Comparison of ENCODE assay signal across 8 cellular contexts in genomic region chr2:157875720-157876065, GRCh38. TPM values are rescaled to one million over a fixed set of nuclear protein-coding genes. Genes with fewer than 3 reads are reported as not detected.
DNase-seq lines count a peak whose midpoint lies in the region; ATAC-seq, FAIRE-seq and TF ChIP-seq lines count a peak whose summit lies in the region.

No MANE protein-coding gene starts in this region.

- H2BK20ac ChIP-seq in H1 (ENCODE audit: low read length): no peak overlapping the region

- no peak overlapping the region for H2BK15ac ChIP-seq in H1 (ENCODE audit: low read length)

- DNase-seq in CD4-positive, CD25-positive, alpha-beta regulatory T cell: peak; percentile 56 to 61 (median 57)
- DNase-seq in activated CD4-positive, alpha-beta T cell treated with anti-CD3 and anti-CD28 coated beads for 48 hours: peak; percentile 60
- no peak for DNase-seq in H1 (ENCODE audit: low read depth in 1 of 2, low spot score in 2 of 2)
- DNase-seq in naive B cell: peak; percentile 66
- peak; percentile 50 to 96 for DNase-seq in upper lobe of left lung
- DNase-seq in NCI-H446 treated with DMSO at 0.1 percent for 48 hours (lab: John Stamatoyannopoulos, UW): no peak

- H3K9ac ChIP-seq in H1 (replicated peaks in 1 of 4; ENCODE audit: extremely low read depth in 1 of 4, low read depth in 3 of 4, low read length in 3 of 4): peak overlapping the region in 3 of 4 experiments; percentile 55 to 93 (median 64); a peak in 4 of 7 replicates

- no peak for TF ChIP-seq RAD21 in H1 (IDR thresholded peaks at IDR 0.05 in 1 of 2, conservative IDR thresholded peaks at IDR 0.05 in 1 of 2; ENCODE audit: low read depth in 2 of 2, low read length in 2 of 2)

- peaks cover 2 to 4% of the 10 kb centered on the region in 2 experiments for H4K20me1 ChIP-seq in H1 (replicated peaks in 1 of 2; ENCODE audit: control insufficient read depth in 1 of 2, insufficient read depth in 2 of 2, low read length in 2 of 2)

- H3K27me3 Mint-ChIP-seq in CD4-positive, CD25-positive, alpha-beta regulatory T cell: no peaks in the 10 kb centered on the region
- no peaks in the 10 kb centered on the region for H3K27me3 Mint-ChIP-seq in naive B cell

- H3K23ac ChIP-seq in H1 (ENCODE audit: insufficient read length): no peak overlapping the region

- FAIRE-seq in H1 (lab: Jason Lieb, UNC): no peak

- no peak overlapping the region for H4K91ac ChIP-seq in H1 (replicated peaks; ENCODE audit: insufficient read length, low read length)

- peak overlapping the region; percentile 91 to 98 for H3K4me2 ChIP-seq in H1 (ENCODE audit: insufficient read depth in 1 of 2, low read depth in 2 of 2, low read length in 2 of 2)

- no peak overlapping the region for H2AK5ac ChIP-seq in H1 (ENCODE audit: low read depth, low read length)

- H2AFZ ChIP-seq in H1 (ENCODE audit: low read length): no peak overlapping the region

- TF ChIP-seq EP300 in H1 (IDR thresholded peaks at IDR 0.05; ENCODE audit: borderline replicate concordance in 1 of 2, low read depth in 2 of 2, low read length in 2 of 2): no peak
- TF ChIP-seq EP300 in upper lobe of left lung (IDR thresholded peaks at IDR 0.05): no peak

- TF ChIP-seq CTCF in H1 (IDR thresholded peaks at IDR 0.05; ENCODE audit: control extremely low read depth in 1 of 3, insufficient read depth in 1 of 3, low read depth in 1 of 3, low read length in 3 of 3): no peak
- no peak for TF ChIP-seq CTCF in upper lobe of left lung (IDR thresholded peaks at IDR 0.05)

- peak overlapping the region; percentile 39 for H3K4me3 ChIP-seq in CD4-positive, CD25-positive, alpha-beta regulatory T cell (ENCODE audit: low read depth, low read length)
- peak overlapping the region; percentile 53 to 78 (median 72) for H3K4me3 ChIP-seq in H1 (ENCODE audit: extremely low read depth in 1 of 4, insufficient read depth in 2 of 4, low read depth in 3 of 4, low read length in 4 of 4)
- H3K4me3 ChIP-seq in upper lobe of left lung: peak overlapping the region; percentile 82 to 98 (median 86)

- peaks cover 41 to 85% (median 68%) of the 10 kb centered on the region in 4 donors for H3K4me1 Mint-ChIP-seq in CD4-positive, CD25-positive, alpha-beta regulatory T cell
- peaks cover 15 to 23% (median 15%) of the 10 kb centered on the region in 3 donors for H3K4me1 Mint-ChIP-seq in naive B cell

- no peaks in the 10 kb centered on the region for H3K27me3 ChIP-seq in CD4-positive, CD25-positive, alpha-beta regulatory T cell (ENCODE audit: control insufficient read depth, insufficient read depth, low read length)
- H3K27me3 ChIP-seq in H1 (replicated peaks in 1 of 4; ENCODE audit: control insufficient read depth in 3 of 4, extremely low read depth in 1 of 4, insufficient read depth in 3 of 4, low read length in 3 of 4): peaks cover 0 to 4% (median 0%) of the 10 kb centered on the region in 4 experiments; a peak in 1 of 7 replicates
- no peaks in the 10 kb centered on the region for H3K27me3 ChIP-seq in upper lobe of left lung

- H3K79me1 ChIP-seq in H1 (ENCODE audit: low read depth, low read length): peaks cover 4% of the 10 kb centered on the region; the same call in 1 of the 2 replicates

- peak overlapping the region in 1 of 3 donors; percentile 92 for H3K27ac Mint-ChIP-seq in CD4-positive, CD25-positive, alpha-beta regulatory T cell
- peak overlapping the region in 1 of 6 donors; percentile 84 for H3K27ac Mint-ChIP-seq in naive B cell

- H3K36me3 Mint-ChIP-seq in CD4-positive, CD25-positive, alpha-beta regulatory T cell: peaks cover 5% of the 10 kb centered on the region
- H3K36me3 Mint-ChIP-seq in naive B cell: no peaks in the 10 kb centered on the region

- ATAC-seq in CD4-positive, CD25-positive, alpha-beta regulatory T cell (ENCODE audit: low read depth in 2 of 2): peak; percentile 57 to 59
- ATAC-seq in GM19463 (IDR thresholded peaks at IDR 0.05; ENCODE audit: unreplicated experiment) (peak; percentile 38), HG03469 (IDR thresholded peaks at IDR 0.05; ENCODE audit: unreplicated experiment) (peak; percentile 14), naive B cell (ENCODE audit: low read depth in 2 of 2) (peak; percentile 61), upper lobe of left lung (ENCODE audit: low FRiP score in 2 of 2) (peak; percentile 11 to 76)

- peaks cover 6% of the 10 kb centered on the region; the same call in 1 of the 2 replicates for H3K23me2 ChIP-seq in H1 (ENCODE audit: low read depth, low read length)

- H3K4me1 ChIP-seq in CD4-positive, CD25-positive, alpha-beta regulatory T cell (ENCODE audit: control insufficient read depth, insufficient read depth, low read length, poor library complexity, severe bottlenecking): peaks cover 50% of the 10 kb centered on the region
- H3K4me1 ChIP-seq in H1 (replicated peaks in 1 of 4; ENCODE audit: control insufficient read depth in 3 of 4, insufficient read depth in 4 of 4, low read length in 3 of 4) (peaks cover 0 to 8% (median 3%) of the 10 kb centered on the region in 4 experiments; a peak in 4 of 7 replicates), upper lobe of left lung (peaks cover 19 to 28% (median 25%) of the 10 kb centered on the region in 4 donors)

- H3K9me3 Mint-ChIP-seq in CD4-positive, CD25-positive, alpha-beta regulatory T cell: no peaks in the 10 kb centered on the region
- no peaks in the 10 kb centered on the region for H3K9me3 Mint-ChIP-seq in naive B cell

- CTCF ChIA-PET in H1 (lab: Charles Lee; ENCODE audit: partially characterized antibody): interaction anchor here (0.6 to 1.5 kb wide), 5 partner anchors 22 to 256 kb away, joined by 3 to 4 read pairs (median 3); no protein-coding TSS in a partner anchor

- H3K27ac ChIP-seq in CD4-positive, CD25-positive, alpha-beta regulatory T cell (ENCODE audit: insufficient read depth, low read length, poor library complexity, severe bottlenecking): peak overlapping the region; percentile 76
- H3K27ac ChIP-seq in H1 (ENCODE audit: low read depth, low read length) (no peak overlapping the region), upper lobe of left lung (peak overlapping the region; percentile 92 to 98 (median 96))

- no peak overlapping the region for H2BK5ac ChIP-seq in H1 (ENCODE audit: low read depth, low read length)

- H3K18ac ChIP-seq in H1 (ENCODE audit: extremely low read depth, low read length): no peak overlapping the region; the same call in 1 of the 2 replicates

- POLR2A ChIA-PET in H1 (lab: Charles Lee; ENCODE audit: partially characterized antibody): interaction anchor here (0.9 to 1.4 kb wide), 4 partner anchors 9 to 57 kb away, joined by 3 to 8 read pairs (median 4); no protein-coding TSS in a partner anchor

- WGBS in H1 (ENCODE audit: extremely low coverage in 1 of 2, insufficient coverage in 1 of 2, insufficient read length in 1 of 2, insufficient replicate concordance in 2 of 2, low coverage in 1 of 2, low lambda C conversion rate in 2 of 2, missing lambda C conversion rate in 1 of 2), 2 experiments: 4% methylated on average over 10 of the region's 49 CpGs; no CpG with 5 or more reads in 1 of the 2 experiments
- WGBS in upper lobe of left lung, 2 donors: 0% methylated on average over 26 of the region's 49 CpGs; no CpG with 5 or more reads in 1 of the 2 donors

- no peaks in the 10 kb centered on the region for H3K36me3 ChIP-seq in CD4-positive, CD25-positive, alpha-beta regulatory T cell (ENCODE audit: control insufficient read depth, insufficient read depth, low read length)
- H3K36me3 ChIP-seq in H1 (ENCODE audit: control insufficient read depth in 2 of 4, insufficient read depth in 4 of 4, low read length in 3 of 4) (no peaks in the 10 kb centered on the region), upper lobe of left lung (no peaks in the 10 kb centered on the region)

- peak overlapping the region; percentile 90 to 98 (median 95) for H3K4me3 Mint-ChIP-seq in CD4-positive, CD25-positive, alpha-beta regulatory T cell
- peak overlapping the region; percentile 84 to 97 (median 94) for H3K4me3 Mint-ChIP-seq in naive B cell

- H2BK12ac ChIP-seq in H1 (ENCODE audit: low read depth, low read length): no peak overlapping the region

- H3K56ac ChIP-seq in H1 (replicated peaks; ENCODE audit: insufficient read length, low read depth, low read length): no peak overlapping the region

- no peak overlapping the region for H3K4ac ChIP-seq in H1 (replicated peaks; ENCODE audit: insufficient read length, low read depth, low read length)

- peak overlapping the region; percentile 30; the same call in 1 of the 2 replicates for H4K8ac ChIP-seq in H1 (ENCODE audit: extremely low read depth, insufficient read depth, low read length)

- H3K14ac ChIP-seq in H1 (ENCODE audit: insufficient read length): no peak overlapping the region

- H3K79me2 ChIP-seq in H1 (ENCODE audit: control insufficient read depth in 1 of 2, insufficient read depth in 2 of 2, low read length in 2 of 2): peaks cover 6 to 40% of the 10 kb centered on the region in 2 experiments; a peak in 3 of 4 replicates

- no peak overlapping the region for H2BK120ac ChIP-seq in H1 (replicated peaks; ENCODE audit: low read depth, low read length)

- no peak overlapping the region for H4K5ac ChIP-seq in H1 (ENCODE audit: insufficient read length, low read depth, low read length)

- no peaks in the 10 kb centered on the region for H3K9me3 ChIP-seq in CD4-positive, CD25-positive, alpha-beta regulatory T cell (ENCODE audit: control insufficient read depth in 2 of 2, low read length in 2 of 2)
- H3K9me3 ChIP-seq in H1 (ENCODE audit: insufficient read depth in 2 of 2, low read depth in 1 of 2, low read length in 1 of 2) (no peaks in the 10 kb centered on the region), upper lobe of left lung (no peaks in the 10 kb centered on the region)

- no peak for TF ChIP-seq POLR2A in H1 (IDR thresholded peaks at IDR 0.05; ENCODE audit: control extremely low read depth in 1 of 2, low read depth in 2 of 2, low read length in 2 of 2)
- no peak for TF ChIP-seq POLR2A in upper lobe of left lung (IDR thresholded peaks at IDR 0.05)

TF ChIP-seq in H1, 55 proteins besides CTCF, POLR2A, EP300 and RAD21 (continues in another document):
- TF ChIP-seq TAF7 (optimal IDR thresholded peaks at IDR 0.05; ENCODE audit: borderline replicate concordance, low read depth, low read length) (no peak), CEBPB (IDR thresholded peaks at IDR 0.05; ENCODE audit: low read depth, low read length) (no peak)

RNA-seq across cellular contexts. Expression of gene ACVR1, which starts 0.4 kb away (rescaled TPM):
- total RNA-seq in CD4-positive, CD25-positive, alpha-beta regulatory T cell: 64.2 TPM
- polyA plus RNA-seq in CD4-positive, CD25-positive, alpha-beta regulatory T cell: 10 to 100 TPM; 14.1 to 21.4 (median 17.3) TPM
- 17.5 and 17.7 TPM in 2 replicates for total RNA-seq in H1 (2021; fragmentation: NEBNext Ultra II Directional; extraction: Animal tissue kit (Norgen Biotek cat#: 25700))
- polyA plus RNA-seq in H1 (2011; rRNA removed): 6.3 and 8.5 TPM in 2 replicates
- polyA plus RNA-seq in H1 (2011; cell fraction: cytosol; rRNA removed): 8.5 TPM
- polyA plus RNA-seq in H1 (2011; cell fraction: nucleus; rRNA removed): 6.4 TPM
- polyA plus RNA-seq in H1 (2012, experiment 1 of 2): 12.1 to 13.8 TPM (median 12.9 TPM) in 4 replicates
- 5.3 TPM for polyA plus RNA-seq in H1 (2012, experiment 2 of 2)
- polyA plus RNA-seq in H1 (2013, experiment 1 of 2): 13.8 TPM
- polyA plus RNA-seq in H1 (2013, experiment 2 of 2): 14.4 TPM
- 12.4 and 14.9 TPM in 2 replicates for polyA minus RNA-seq in H1 (2011; rRNA and poly(A)+ RNA removed)
- 7.6 TPM for polyA minus RNA-seq in H1 (2011; cell fraction: cytosol; rRNA and poly(A)+ RNA removed)
- polyA minus RNA-seq in H1 (2011; cell fraction: nucleus; rRNA and poly(A)+ RNA removed): 13.9 TPM
- polyA plus RNA-seq in naive B cell (ENCODE audit: low read depth in 6 of 6): 1 to 10 TPM in 5 of 6 donors, not detected in 1; 1.1 to 2.8 (median 1.6) TPM
- total RNA-seq in upper lobe of left lung: 10 to 100 TPM; 16.4 to 38.8 (median 25.8) TPM

Comparison
In these comparisons a context has a peak if more than half of its experiments do, and no peak if none do; other contexts are left out.
1. DNase-seq: peak in CD4-positive, CD25-positive, alpha-beta regulatory T cell (3 of 3), activated CD4-positive, alpha-beta T cell treated with anti-CD3 and anti-CD28 coated beads for 48 hours (single experiment), naive B cell (single experiment) and upper lobe of left lung (2 of 2); none in H1 (0 of 2) and NCI-H446 treated with DMSO at 0.1 percent for 48 hours (single experiment).
2. Peak in every context shown above with its lines, with median percentiles within 50 percentile points of each other: ATAC-seq and H3K4me3 ChIP-seq.